Comparison of ENCODE assay signal across 3 cellular contexts in the genomic region with DNA sequence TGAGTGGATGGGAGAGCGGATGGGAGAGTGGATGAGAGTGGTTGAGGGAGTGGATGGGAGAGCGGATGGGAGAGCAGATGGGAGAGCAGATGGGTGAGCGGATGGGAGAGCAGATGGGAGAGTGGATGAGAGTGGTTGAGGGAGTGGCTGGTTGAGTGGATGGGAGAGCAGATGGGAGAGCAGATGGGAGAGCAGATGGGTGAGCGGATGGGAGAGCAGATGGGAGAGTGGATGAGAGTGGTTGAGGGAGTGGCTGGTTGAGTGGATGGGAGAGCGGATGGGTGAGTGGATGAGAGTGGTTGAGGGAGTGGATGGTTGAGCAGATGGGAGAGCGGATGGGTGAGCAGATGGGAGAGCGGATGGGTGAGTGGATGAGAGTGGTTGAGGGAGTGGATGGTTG. TPM values are rescaled to one million over a fixed set of nuclear protein-coding genes. Genes with fewer than 3 reads are reported as not detected.
"Had no signal": no experiment of that assay in that cellular context is flagged by ENCODE, and none has a peak within 500 bp of the region (broad histone marks: within the 10 kb centered on the region; RNA-seq: fewer than 3 reads in every experiment).

No MANE protein-coding gene starts in this region.

RNA-seq across cellular contexts. Expression of a gene that starts 9.7 kb away (rescaled TPM):
- total RNA-seq: LHCN-M2, NCI-H460, PC-3 had no signal
